1 cellular context compared by ENCODE assay signal in the genomic region with DNA sequence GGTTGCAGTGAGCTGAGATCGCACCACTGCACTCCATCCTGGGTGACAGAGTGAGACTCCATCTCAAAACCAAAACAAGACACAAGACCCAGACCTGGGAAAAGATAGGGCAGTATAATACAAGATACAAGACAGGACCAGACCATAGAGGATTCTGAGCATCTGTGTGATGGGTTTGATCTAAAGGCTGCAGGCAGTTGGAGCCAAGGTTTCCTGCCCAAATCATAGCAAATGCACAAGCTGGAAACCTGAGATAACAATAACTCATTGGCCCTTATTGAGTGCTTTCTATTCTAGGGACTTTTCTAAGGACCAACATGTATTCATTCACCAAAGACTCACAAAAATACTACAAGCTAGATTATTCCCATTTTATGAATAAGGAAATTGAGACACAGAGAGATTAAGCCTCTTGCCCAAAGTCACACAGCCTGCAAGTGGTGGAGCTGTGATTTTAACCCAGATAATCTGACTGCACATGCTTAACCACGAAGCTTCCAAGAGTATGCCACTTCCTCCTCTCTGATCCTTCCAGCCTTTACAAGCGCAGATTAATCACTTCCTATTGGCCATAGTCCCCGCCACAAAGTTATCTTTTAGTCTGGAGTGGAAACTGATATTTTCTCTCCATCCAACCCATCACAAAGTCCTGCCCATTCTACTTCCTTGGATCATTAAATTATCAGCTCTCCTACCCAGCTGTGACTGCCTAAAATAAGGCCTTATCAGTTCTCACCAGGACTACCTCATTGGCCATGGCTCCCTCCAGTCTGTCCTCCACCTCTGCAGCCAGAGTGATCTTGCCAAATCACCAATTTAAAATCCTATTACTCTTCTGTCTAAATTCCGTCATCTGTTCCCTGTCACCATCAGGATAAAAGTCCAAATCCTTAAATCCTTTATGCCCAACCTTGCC.
TF ChIP-seq lines count a peak whose summit lies in the region.

No MANE protein-coding gene starts in this region.

TF ChIP-seq in K562, 482 proteins besides CTCF, POLR2A, EP300 and RAD21 (continued from another document):
- TF ChIP-seq SNIP1 (IDR thresholded peaks at IDR 0.05; ENCODE audit: low read depth) (no peak), CXXC5 (CRISPR knock-in tag; IDR thresholded peaks at IDR 0.05) (peak; percentile 36; the same call in 1 of the 2 replicates), BMI1 (IDR thresholded peaks at IDR 0.05; ENCODE audit: low read length) (no peak), NCOR1 (IDR thresholded peaks at IDR 0.05) (peak; percentile 82), PURB (CRISPR knock-in tag; IDR thresholded peaks at IDR 0.05; ENCODE audit: low read depth) (no peak), MTA1 (IDR thresholded peaks at IDR 0.05; ENCODE audit: borderline replicate concordance) (no peak), GATA2 (CRISPR knock-in tag; IDR thresholded peaks at IDR 0.05) (peak; percentile 29; the same call in 1 of the 2 replicates), BHLHE40 (IDR thresholded peaks at IDR 0.05; ENCODE audit: low read length) (peak; percentile 73), CBFA2T2 (conservative IDR thresholded peaks at IDR 0.05) (peak; percentile 87), CBFA2T3 (IDR thresholded peaks at IDR 0.05) (peak; percentile 93), POLR3G (IDR thresholded peaks at IDR 0.05; ENCODE audit: extremely low read depth, insufficient read length, insufficient replicate concordance) (no peak), TGIF2 (CRISPR knock-in tag; IDR thresholded peaks at IDR 0.05) (no peak), RBM25 (IDR thresholded peaks at IDR 0.05; ENCODE audit: low read depth, low read length, severe bottlenecking) (peak; percentile 62), ZNF140 (CRISPR knock-in tag; IDR thresholded peaks at IDR 0.05) (no peak), ETS2 (tag; IDR thresholded peaks at IDR 0.05; ENCODE audit: borderline replicate concordance, poor library complexity, severe bottlenecking) (no peak), NBN (IDR thresholded peaks at IDR 0.05; ENCODE audit: low read depth) (no peak), MBD2 (IDR thresholded peaks at IDR 0.05; ENCODE audit: borderline replicate concordance, low read depth) (no peak), HDAC2 (IDR thresholded peaks at IDR 0.05) (peak; percentile 87), PYGO2 (tag; IDR thresholded peaks at IDR 0.05) (0 out of 2 replicates have a peak, but pooled peaks have one; percentile 30), POLR2AphosphoS5 (IDR thresholded peaks at IDR 0.05; ENCODE audit: control insufficient read depth, insufficient read depth, low read depth, low read length) (0 out of 2 replicates have a peak, but pooled peaks have one; percentile 40), SP1 (CRISPR knock-in tag; IDR thresholded peaks at IDR 0.05) (no peak), FIP1L1 (IDR thresholded peaks at IDR 0.05; ENCODE audit: low read depth, low read length, poor library complexity, severe bottlenecking) (no peak), HDAC1 (IDR thresholded peaks at IDR 0.05) (peak in 1 of 2 experiments; percentile 77; a peak in 1 of 4 replicates), HMG20A (CRISPR knock-in tag; conservative IDR thresholded peaks at IDR 0.05) (peak; percentile 75; the same call in 1 of the 2 replicates)
- TF ChIP-seq, protein P1, sequence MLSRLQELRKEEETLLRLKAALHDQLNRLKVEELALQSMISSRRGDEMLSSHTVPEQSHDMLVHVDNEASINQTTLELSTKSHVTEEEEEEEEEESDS (CRISPR knock-in tag; IDR thresholded peaks at IDR 0.05) = no peak
- TF ChIP-seq, protein P2, sequence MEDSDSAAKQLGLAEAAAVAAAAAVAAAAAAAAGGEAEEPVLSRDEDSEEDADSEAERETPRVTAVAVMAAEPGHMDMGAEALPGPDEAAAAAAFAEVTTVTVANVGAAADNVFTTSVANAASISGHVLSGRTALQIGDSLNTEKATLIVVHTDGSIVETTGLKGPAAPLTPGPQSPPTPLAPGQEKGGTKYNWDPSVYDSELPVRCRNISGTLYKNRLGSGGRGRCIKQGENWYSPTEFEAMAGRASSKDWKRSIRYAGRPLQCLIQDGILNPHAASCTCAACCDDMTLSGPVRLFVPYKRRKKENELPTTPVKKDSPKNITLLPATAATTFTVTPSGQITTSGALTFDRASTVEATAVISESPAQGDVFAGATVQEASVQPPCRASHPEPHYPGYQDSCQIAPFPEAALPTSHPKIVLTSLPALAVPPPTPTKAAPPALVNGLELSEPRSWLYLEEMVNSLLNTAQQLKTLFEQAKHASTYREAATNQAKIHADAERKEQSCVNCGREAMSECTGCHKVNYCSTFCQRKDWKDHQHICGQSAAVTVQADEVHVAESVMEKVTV (CRISPR knock-in tag; IDR thresholded peaks at IDR 0.05) = no peak
